In genomic region chr17:81666342-81667191, GRCh38 we compare ENCODE assay signal across 8 cellular contexts. TPM values are rescaled to one million over a fixed set of nuclear protein-coding genes. Genes with fewer than 3 reads are reported as not detected.
DNase-seq lines count a peak whose midpoint lies in the region; TF ChIP-seq lines count a peak whose summit lies in the region.

A gene with protein sequence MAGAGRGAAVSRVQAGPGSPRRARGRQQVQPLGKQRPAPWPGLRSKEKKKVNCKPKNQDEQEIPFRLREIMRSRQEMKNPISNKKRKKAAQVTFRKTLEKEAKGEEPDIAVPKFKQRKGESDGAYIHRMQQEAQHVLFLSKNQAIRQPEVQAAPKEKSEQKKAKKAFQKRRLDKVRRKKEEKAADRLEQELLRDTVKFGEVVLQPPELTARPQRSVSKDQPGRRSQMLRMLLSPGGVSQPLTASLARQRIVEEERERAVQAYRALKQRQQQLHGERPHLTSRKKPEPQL (plus strand): TSS chr17:81666737. CDS start chr17:81666767, 30 bp downstream.
Gene OXLD1 (minus strand): TSS chr17:81666605. CDS start chr17:81666577, 28 bp downstream.

- peak within 1 kb of the TSS; percentile 90 for H3K4me3 ChIP-seq in MG63

- peaks cover 10% of the 10 kb centered on the region for H3K79me1 ChIP-seq in H9 (ENCODE audit: insufficient read depth, low read depth, low read length, poor library complexity, severe bottlenecking)

- H3T11ph ChIP-seq in H9 (ENCODE audit: low read length) = no peak within 1 kb of the TSS

- peaks cover 3% of the 10 kb centered on the region for H3K23me2 ChIP-seq in H9 (ENCODE audit: insufficient read length, low read depth, low read length, poor library complexity, severe bottlenecking)

- H3K9me3 ChIP-seq in ES-I3 (ENCODE audit: control insufficient read depth, insufficient read depth, low read length) (no peaks in the 10 kb centered on the region; the same call in 1 of the 2 replicates), H9 (ENCODE audit: control insufficient read depth, low read depth, low read length) (no peaks in the 10 kb centered on the region), MG63 (no peaks in the 10 kb centered on the region)

- H2BK120ac ChIP-seq in H9 (ENCODE audit: low read depth, low read length, poor library complexity, severe bottlenecking) = no peak within 1 kb of the TSS

- H4K8ac ChIP-seq in H9 (replicated peaks; ENCODE audit: insufficient read length, low read depth, low read length) = no peak within 1 kb of the TSS

- peak within 1 kb of the TSS; percentile 58 for H3K14ac ChIP-seq in H9 (ENCODE audit: insufficient read depth, low read length)

- H3K9me3 Mint-ChIP-seq in H9 (no peaks in the 10 kb centered on the region), nephron progenitor cell (no peaks in the 10 kb centered on the region)
- H3K9me3 Mint-ChIP-seq in stimulated activated naive CD8-positive, alpha-beta T cell treated with anti-CD3 and anti-CD28 coated beads, Interleukin-15, Interleukin-2, amounts not matched to agents 100 ng/mL and 50 ng/mL, for 24 hours = no peaks in the 10 kb centered on the region

- H3K36me3 ChIP-seq in ES-I3 (ENCODE audit: insufficient read depth, low read length) (peaks cover 28% of the 10 kb centered on the region), MG63 (peaks cover 56% of the 10 kb centered on the region)

- H3K4me3 Mint-ChIP-seq in H9 = peak within 1 kb of the TSS; percentile 97
- H3K4me3 Mint-ChIP-seq in nephron progenitor cell = peak within 1 kb of the TSS; percentile 95
- peak within 1 kb of the TSS; percentile 94 for H3K4me3 Mint-ChIP-seq in stimulated activated naive CD8-positive, alpha-beta T cell treated with anti-CD3 and anti-CD28 coated beads, Interleukin-15, Interleukin-2, amounts not matched to agents 100 ng/mL and 50 ng/mL, for 24 hours

- H2BK12ac ChIP-seq in H9 (ENCODE audit: insufficient read length, low read depth, low read length) = no peak within 1 kb of the TSS

- H3K4ac ChIP-seq in H9 (ENCODE audit: low read depth, low read length) = no peak within 1 kb of the TSS

- H3K9ac ChIP-seq in ES-I3 (ENCODE audit: low read depth, low read length) = peak within 1 kb of the TSS; percentile 99
- peak within 1 kb of the TSS; percentile 86 for H3K9ac ChIP-seq in H9 (ENCODE audit: extremely low read depth, insufficient read length, low read length)

- no peak within 1 kb of the TSS for H3K27ac ChIP-seq in H9 (ENCODE audit: insufficient read length, low read depth, low read length)

- no peak within 1 kb of the TSS for H2BK20ac ChIP-seq in H9 (ENCODE audit: low read depth, low read length, poor library complexity, severe bottlenecking)

- no peak within 1 kb of the TSS for H2AFZ ChIP-seq in H9 (ENCODE audit: low read length)

- peak; percentile 99 for DNase-seq in H9
- peak; percentile 99 for DNase-seq in MG63
- peak; percentile 97 to 100 for DNase-seq in SHP77 (lab: John Stamatoyannopoulos, UW)
- DNase-seq in activated effector memory CD4-positive, alpha-beta T cell treated with Interleukin-2 at 50 U/mL for 16 hours = peak; percentile 89
- peak; percentile 92 for DNase-seq in fibroblast of the conjunctiva (ENCODE audit: low read depth)
- DNase-seq in nephron progenitor cell = peak; percentile 96

- H3K4me1 Mint-ChIP-seq in H9 = peaks cover 18 to 19% of the 10 kb centered on the region in 2 experiments
- peaks cover 36% of the 10 kb centered on the region for H3K4me1 Mint-ChIP-seq in nephron progenitor cell
- peaks cover 48% of the 10 kb centered on the region for H3K4me1 Mint-ChIP-seq in stimulated activated naive CD8-positive, alpha-beta T cell treated with anti-CD3 and anti-CD28 coated beads, Interleukin-15, Interleukin-2, amounts not matched to agents 100 ng/mL and 50 ng/mL, for 24 hours (ENCODE audit: low read depth)

- no CpG with 5 or more reads among the region's 96 CpGs for WGBS in H9 (ENCODE audit: extremely low coverage, insufficient read length, low lambda C conversion rate)

- H4K91ac ChIP-seq in H9 (ENCODE audit: insufficient read length, low read depth, low read length) = no peak within 1 kb of the TSS

- no peak within 1 kb of the TSS for H3K18ac ChIP-seq in H9 (ENCODE audit: insufficient read length, low read depth, low read length)

- H4K20me1 ChIP-seq in H9 (ENCODE audit: control insufficient read depth, insufficient read depth, insufficient read length) = no peaks in the 10 kb centered on the region

- TF ChIP-seq CTCF in H9 (conservative IDR thresholded peaks at IDR 0.05) (no peak), nephron progenitor cell (IDR thresholded peaks at IDR 0.05) (no peak)

- H3K56ac ChIP-seq in H9 (ENCODE audit: insufficient read length, low read depth, low read length) = no peak within 1 kb of the TSS

- no peak within 1 kb of the TSS for H2AK5ac ChIP-seq in H9 (ENCODE audit: insufficient read length, low read length)

- peaks cover 9% of the 10 kb centered on the region; the same call in 1 of the 2 replicates for H3K4me1 ChIP-seq in ES-I3 (ENCODE audit: insufficient read depth, low read length)
- H3K4me1 ChIP-seq in H9 (ENCODE audit: insufficient read depth, low read length) = peaks cover 2% of the 10 kb centered on the region; the same call in 1 of the 2 replicates

- peaks cover 31 to 53% (median 53%) of the 10 kb centered on the region in 3 experiments; a peak in 6 of 7 replicates for H3K36me3 Mint-ChIP-seq in H9 (ENCODE audit: insufficient read depth in 1 of 3, low read depth in 3 of 3)
- peaks cover 40% of the 10 kb centered on the region for H3K36me3 Mint-ChIP-seq in nephron progenitor cell (ENCODE audit: low read depth)
- H3K36me3 Mint-ChIP-seq in stimulated activated naive CD8-positive, alpha-beta T cell treated with anti-CD3 and anti-CD28 coated beads, Interleukin-15, Interleukin-2, amounts not matched to agents 100 ng/mL and 50 ng/mL, for 24 hours (ENCODE audit: low read depth) = peaks cover 44% of the 10 kb centered on the region

- H3K79me2 ChIP-seq in H9 (ENCODE audit: insufficient read depth, low read length) = peaks cover 4% of the 10 kb centered on the region; the same call in 1 of the 2 replicates

- H3K4me2 ChIP-seq in H9 (ENCODE audit: insufficient read depth, insufficient read length, low read length) = peak within 1 kb of the TSS; percentile 89

- H3K27ac Mint-ChIP-seq in H9 (peak within 1 kb of the TSS; percentile 87 to 98 (median 92); a peak in 6 of 7 replicates), nephron progenitor cell (peak within 1 kb of the TSS; percentile 78)
- H3K27ac Mint-ChIP-seq in stimulated activated naive CD8-positive, alpha-beta T cell treated with anti-CD3 and anti-CD28 coated beads, Interleukin-15, Interleukin-2, amounts not matched to agents 100 ng/mL and 50 ng/mL, for 24 hours = peak within 1 kb of the TSS; percentile 96

- peak within 1 kb of the TSS; percentile 94 for H4K5ac ChIP-seq in H9 (ENCODE audit: insufficient read length, low read depth, low read length)

- no peaks in the 10 kb centered on the region for H3K27me3 Mint-ChIP-seq in H9 (ENCODE audit: low read depth)
- H3K27me3 Mint-ChIP-seq in nephron progenitor cell (ENCODE audit: low read depth, poor library complexity) = no peaks in the 10 kb centered on the region
- H3K27me3 Mint-ChIP-seq in stimulated activated naive CD8-positive, alpha-beta T cell treated with anti-CD3 and anti-CD28 coated beads, Interleukin-15, Interleukin-2, amounts not matched to agents 100 ng/mL and 50 ng/mL, for 24 hours = no peaks in the 10 kb centered on the region

- H2BK15ac ChIP-seq in H9 (ENCODE audit: low read depth, low read length) = no peak within 1 kb of the TSS; the same call in 1 of the 2 replicates

- H3K23ac ChIP-seq in H9 (ENCODE audit: insufficient read length, low read depth, low read length) = no peak within 1 kb of the TSS

- H3K27me3 ChIP-seq in H9 (ENCODE audit: insufficient read depth, low read length) = no peaks in the 10 kb centered on the region
- H3K27me3 ChIP-seq in MG63 = no peaks in the 10 kb centered on the region

- H2BK5ac ChIP-seq in H9 (ENCODE audit: insufficient read length, low read length) = no peak within 1 kb of the TSS

RNA-seq across cellular contexts. Expression of the first gene that starts in this region (rescaled TPM):
- 57.5 and 60.8 TPM in 2 replicates for total RNA-seq in H9 (2021)
- 55.2 and 133 TPM in 2 replicates for total RNA-seq in MG63 (2014; rRNA removed; shearing (Covaris generic); ENCODE audit: low replicate concordance)

RNA-seq across cellular contexts. Expression of gene OXLD1, which starts in this region (rescaled TPM):
- 20.2 and 25.0 TPM in 2 replicates for total RNA-seq in H9 (2021)
- total RNA-seq in MG63 (2014; rRNA removed; shearing (Covaris generic); ENCODE audit: low replicate concordance) = 61.1 and 64.7 TPM in 2 replicates
